Comparison of ENCODE assay signal across 18 cellular contexts in the genomic region with DNA sequence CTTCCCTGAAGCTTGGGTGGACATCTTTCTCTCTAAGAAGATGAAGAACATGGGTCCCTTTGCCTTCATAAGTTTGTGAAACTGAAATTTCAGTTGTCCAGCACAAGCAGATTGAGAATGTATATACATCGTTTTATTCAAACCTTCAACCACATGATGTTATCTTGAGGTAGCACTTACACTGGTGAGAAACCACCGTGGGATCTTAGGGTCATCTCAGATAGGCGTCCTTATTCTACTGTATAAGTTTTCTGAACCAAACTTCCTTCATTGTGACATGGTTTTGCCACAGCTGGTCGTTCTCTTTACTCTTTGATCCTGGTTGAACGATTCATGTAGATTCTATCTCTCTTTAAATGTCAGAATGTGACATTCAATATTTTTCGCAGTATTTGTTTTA. TPM values are rescaled to one million over a fixed set of nuclear protein-coding genes. Genes with fewer than 3 reads are reported as not detected.
DNase-seq lines count a peak whose midpoint lies in the region; ATAC-seq and TF ChIP-seq lines count a peak whose summit lies in the region.
"Had no signal": no experiment of that assay in that cellular context is flagged by ENCODE, and none has a peak within 500 bp of the region (broad histone marks: within the 10 kb centered on the region; RNA-seq: fewer than 3 reads in every experiment).

No MANE protein-coding gene starts in this region.

- ATAC-seq in T-cell (replicated peaks in 1 of 4): no peak
- ATAC-seq in central memory CD8-positive, alpha-beta T cell (replicated peaks; ENCODE audit: extremely low read depth, poor library complexity, severe bottlenecking): no peak
- ATAC-seq: gastroesophageal sphincter had no signal

- H3K27ac Mint-ChIP-seq in activated naive CD4-positive, alpha-beta T cell treated with anti-CD3 and anti-CD28 coated beads, Interleukin-2, amount 50 U/mL, for 24 hours: peak overlapping the region; percentile 83
- H3K27ac Mint-ChIP-seq in T-cell (peak overlapping the region; percentile 97 to 98), neural progenitor cell (no peak overlapping the region)
- peak overlapping the region; percentile 64 for H3K27ac Mint-ChIP-seq in central memory CD8-positive, alpha-beta T cell (ENCODE audit: low read depth)

- peaks cover 87% of the 10 kb centered on the region for H3K4me1 Mint-ChIP-seq in activated naive CD4-positive, alpha-beta T cell treated with anti-CD3 and anti-CD28 coated beads, Interleukin-2, amount 50 U/mL, for 24 hours
- peaks cover 80 to 90% (median 82%) of the 10 kb centered on the region in 3 donors for H3K4me1 Mint-ChIP-seq in T-cell
- peaks cover 77% of the 10 kb centered on the region for H3K4me1 Mint-ChIP-seq in central memory CD8-positive, alpha-beta T cell
- no peaks in the 10 kb centered on the region for H3K4me1 Mint-ChIP-seq in neural progenitor cell

- H3K9me3 Mint-ChIP-seq in activated naive CD4-positive, alpha-beta T cell treated with anti-CD3 and anti-CD28 coated beads, Interleukin-2, amount 50 U/mL, for 24 hours: no peaks in the 10 kb centered on the region
- H3K9me3 Mint-ChIP-seq in T-cell (no peaks in the 10 kb centered on the region), neural progenitor cell (no peaks in the 10 kb centered on the region)
- no peaks in the 10 kb centered on the region for H3K9me3 Mint-ChIP-seq in central memory CD8-positive, alpha-beta T cell
- H3K9me3 Mint-ChIP-seq: dendritic cell treated with granulocyte-macrophage colony-stimulating factor and Interleukin-4, amounts not matched to agents 40 ng/mL and 50 ng/mL, for 4 days had no signal

- no peaks in the 10 kb centered on the region for H3F3A ChIP-seq in neural progenitor cell (ENCODE audit: low read depth)

- H4K20me1 ChIP-seq in neural progenitor cell (ENCODE audit: low read depth): no peaks in the 10 kb centered on the region

- H2AFZ ChIP-seq in neural progenitor cell (replicated peaks): no peak overlapping the region
- H2AFZ ChIP-seq: PC-9 had no signal

- no peaks in the 10 kb centered on the region for H3K36me3 ChIP-seq in neural progenitor cell
- H3K36me3 ChIP-seq: brain microvascular endothelial cell, gastroesophageal sphincter, suprapubic skin had no signal

- H3K27me3 ChIP-seq in neural progenitor cell: no peaks in the 10 kb centered on the region
- H3K27me3 ChIP-seq: brain microvascular endothelial cell, suprapubic skin had no signal

- H3K9me3 ChIP-seq in neural progenitor cell (ENCODE audit: low read depth): no peaks in the 10 kb centered on the region
- H3K9me3 ChIP-seq: gastroesophageal sphincter, suprapubic skin had no signal

- no peak overlapping the region for H3K4me3 ChIP-seq in neural progenitor cell
- H3K4me3 ChIP-seq: gastroesophageal sphincter, PC-9, suprapubic skin had no signal

- H3K27ac ChIP-seq in neural progenitor cell: no peak overlapping the region
- H3K27ac ChIP-seq: brain microvascular endothelial cell, gastroesophageal sphincter, PC-9, suprapubic skin had no signal

- no peaks in the 10 kb centered on the region for H3K4me1 ChIP-seq in neural progenitor cell
- H3K4me1 ChIP-seq: gastroesophageal sphincter had no signal

- H3K9ac ChIP-seq in neural progenitor cell: no peak overlapping the region

- POLR2A ChIA-PET in T-cell (lab: Charles Lee): no interaction called here

- CTCF ChIA-PET in T-cell (lab: Charles Lee): interaction anchor here (0.8 to 2.2 kb wide), 3 partner anchors 18 to 229 kb away, joined by 3 to 10 read pairs (median 4); a partner anchor contains a TSS

- DNase-seq in activated naive CD4-positive, alpha-beta T cell treated with anti-CD3 and anti-CD28 coated beads, Interleukin-2, amount 50 U/mL, for 16 hours: no peak
- DNase-seq in T-cell: no peak
- DNase-seq in central memory CD8-positive, alpha-beta T cell (ENCODE audit: low spot score in 2 of 2): no peak
- DNase-seq in AG08396 (ENCODE audit: low spot score): no peak
- no peak for DNase-seq in NCI-H526 treated with DMSO at 0.1 percent for 48 hours (lab: John Stamatoyannopoulos, UW)
- DNase-seq in HuH-7 (ENCODE audit: low spot score): no peak
- DNase-seq in neural progenitor cell (ENCODE audit: low spot score): no peak
- DNase-seq: activated gamma-delta T cell treated with Interleukin-2 at 50 U/mL for 16 hours, brain microvascular endothelial cell, KG1, NCI-H1092 treated with DMSO at 0.1 percent for 48 hours, NCI-H748 treated with DMSO at 0.1 percent for 48 hours, PC-9 had no signal

- no peak overlapping the region for H3K4me2 ChIP-seq in neural progenitor cell
- H3K4me2 ChIP-seq: PC-9 had no signal

- peak overlapping the region; percentile 48 for H3K4me3 Mint-ChIP-seq in activated naive CD4-positive, alpha-beta T cell treated with anti-CD3 and anti-CD28 coated beads, Interleukin-2, amount 50 U/mL, for 24 hours
- H3K4me3 Mint-ChIP-seq in T-cell (peak overlapping the region in 1 of 3 donors; percentile 43), neural progenitor cell (no peak overlapping the region)
- H3K4me3 Mint-ChIP-seq in central memory CD8-positive, alpha-beta T cell: peak overlapping the region; percentile 42
- H3K4me3 Mint-ChIP-seq: dendritic cell treated with granulocyte-macrophage colony-stimulating factor and Interleukin-4, amounts not matched to agents 40 ng/mL and 50 ng/mL, for 4 days had no signal

- no peaks in the 10 kb centered on the region for H3K36me3 Mint-ChIP-seq in activated naive CD4-positive, alpha-beta T cell treated with anti-CD3 and anti-CD28 coated beads, Interleukin-2, amount 50 U/mL, for 24 hours
- H3K36me3 Mint-ChIP-seq in T-cell (no peaks in the 10 kb centered on the region), neural progenitor cell (no peaks in the 10 kb centered on the region)
- H3K36me3 Mint-ChIP-seq in central memory CD8-positive, alpha-beta T cell (ENCODE audit: insufficient read depth): no peaks in the 10 kb centered on the region

- no peak for TF ChIP-seq CTCF in neural progenitor cell (IDR thresholded peaks at IDR 0.05)

- H3K79me2 ChIP-seq in neural progenitor cell (ENCODE audit: low read depth): no peaks in the 10 kb centered on the region

- H3K27me3 Mint-ChIP-seq in activated naive CD4-positive, alpha-beta T cell treated with anti-CD3 and anti-CD28 coated beads, Interleukin-2, amount 50 U/mL, for 24 hours: no peaks in the 10 kb centered on the region
- peaks cover 0 to 1% of the 10 kb centered on the region in 2 donors for H3K27me3 Mint-ChIP-seq in T-cell
- no peaks in the 10 kb centered on the region for H3K27me3 Mint-ChIP-seq in central memory CD8-positive, alpha-beta T cell
- H3K27me3 Mint-ChIP-seq in neural progenitor cell (ENCODE audit: insufficient read depth, low read depth): no peaks in the 10 kb centered on the region
- H3K27me3 Mint-ChIP-seq: dendritic cell treated with granulocyte-macrophage colony-stimulating factor and Interleukin-4, amounts not matched to agents 40 ng/mL and 50 ng/mL, for 4 days had no signal

RNA-seq across cellular contexts. Expression of a gene that starts 18.1 kb away (rescaled TPM):
- 100 to 1,000 TPM; 103 to 134 (median 123) TPM for total RNA-seq in T-cell
- total RNA-seq in neural progenitor cell (ENCODE audit: low replicate concordance): 3.0 and 5.8 TPM in 2 replicates
- total RNA-seq: epithelial cell of proximal tubule, PC-9 had no signal

Comparison
In these comparisons a context has a peak if more than half of its experiments do, and no peak if none do; other contexts are left out.
1. RNA of a gene that starts 18.1 kb away (total RNA-seq): 103 to 134 TPM in T-cell; 3.0 to 5.8 TPM in neural progenitor cell; every median in the first group is over 10 times any median in the second.